ENCODE assay signal across 8 cellular contexts in the genomic region with DNA sequence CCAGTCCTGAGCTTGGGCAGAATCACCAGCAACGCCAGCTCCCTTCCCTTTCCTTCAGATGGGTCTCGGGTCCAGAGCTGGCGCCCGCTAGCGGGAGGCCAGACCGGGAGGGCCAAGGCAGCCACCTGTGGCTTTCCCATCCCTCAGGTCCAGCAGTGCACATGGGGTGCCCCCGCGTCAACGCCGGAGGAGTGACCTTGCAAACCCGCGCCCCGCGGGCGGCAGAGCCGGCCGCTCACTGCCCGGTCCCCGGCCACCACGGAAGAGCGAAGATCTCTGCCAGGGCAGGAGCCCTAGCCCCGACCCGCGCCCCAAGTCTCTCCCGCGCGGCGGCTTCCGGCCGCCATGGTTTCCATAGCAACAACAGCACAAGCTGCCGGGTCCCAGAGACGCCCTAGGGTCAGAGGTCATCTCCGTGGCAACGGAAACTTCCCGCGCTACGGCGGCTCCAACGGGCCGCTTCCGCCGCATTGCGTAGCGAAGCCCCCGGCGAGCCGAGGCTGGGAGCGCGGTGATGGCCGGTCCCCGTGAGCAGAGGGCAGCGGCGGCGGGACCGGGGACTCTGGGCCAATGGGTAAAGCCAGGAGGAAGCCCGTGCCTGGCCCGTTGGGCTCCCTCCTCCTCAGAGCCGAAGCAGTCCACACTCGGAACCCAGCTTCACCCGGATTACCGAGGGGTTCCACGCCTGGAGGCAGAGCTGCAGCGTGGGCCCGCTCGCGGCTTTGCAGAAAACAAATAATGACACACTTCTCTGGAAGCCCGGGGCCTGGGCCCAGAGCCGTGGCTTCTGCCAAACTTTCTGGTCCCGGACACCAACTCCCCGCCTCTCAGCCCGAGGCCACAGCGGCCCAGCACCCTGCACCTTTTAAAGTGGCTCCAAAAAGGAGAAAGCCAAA. TPM values are rescaled to one million over a fixed set of nuclear protein-coding genes. Genes with fewer than 3 reads are reported as not detected.
A peak's percentile ranks its signal among the peaks of the same experiment; 100 is the strongest.
DNase-seq lines count a peak whose midpoint lies in the region; ATAC-seq and TF ChIP-seq lines count a peak whose summit lies in the region.

No MANE protein-coding gene starts in this region.

- peaks cover 26% of the 10 kb centered on the region for H3K4me1 Mint-ChIP-seq in activated T-helper 2 cell treated with anti-CD3 and anti-CD28 coated beads, Interferon-gamma antibody, Interleukin-2, Interleukin-4, amounts not matched to agents 10 μg/mL and 5 μg/mL and 100 μg/mL, durations not matched to agents 14 hours and 24 hours and 36 hours (ENCODE audit: low read depth)
- H3K4me1 Mint-ChIP-seq in natural killer cell = peaks cover 10 to 25% of the 10 kb centered on the region in 2 donors
- H3K4me1 Mint-ChIP-seq in stimulated activated naive B cell treated with anti-CD40 and anti-IgM and Interleukin-4, amounts not matched to agents 10 μg/mL and 1 μg/mL and 100 μg/mL, for 72 hours = peaks cover 5 to 12% of the 10 kb centered on the region in 2 donors

- no peak for TF ChIP-seq CTCF in natural killer cell (IDR thresholded peaks at IDR 0.05)

- peak overlapping the region; percentile 86 for H3K4me3 Mint-ChIP-seq in activated T-helper 2 cell treated with anti-CD3 and anti-CD28 coated beads, Interferon-gamma antibody, Interleukin-2, Interleukin-4, amounts not matched to agents 10 μg/mL and 5 μg/mL and 100 μg/mL, durations not matched to agents 14 hours and 24 hours and 36 hours (ENCODE audit: low read depth)
- H3K4me3 Mint-ChIP-seq in natural killer cell = peak overlapping the region; percentile 92
- H3K4me3 Mint-ChIP-seq in stimulated activated naive B cell treated with anti-CD40 and anti-IgM and Interleukin-4, amounts not matched to agents 10 μg/mL and 1 μg/mL and 100 μg/mL, for 72 hours = peak overlapping the region; percentile 85 to 92

- no peaks in the 10 kb centered on the region for H3K36me3 Mint-ChIP-seq in activated T-helper 2 cell treated with anti-CD3 and anti-CD28 coated beads, Interferon-gamma antibody, Interleukin-2, Interleukin-4, amounts not matched to agents 10 μg/mL and 5 μg/mL and 100 μg/mL, durations not matched to agents 14 hours and 24 hours and 36 hours (ENCODE audit: low read depth)
- no peaks in the 10 kb centered on the region for H3K36me3 Mint-ChIP-seq in natural killer cell
- H3K36me3 Mint-ChIP-seq in stimulated activated naive B cell treated with anti-CD40 and anti-IgM and Interleukin-4, amounts not matched to agents 10 μg/mL and 1 μg/mL and 100 μg/mL, for 72 hours = no peaks in the 10 kb centered on the region

- peak; percentile 98 for ATAC-seq in GM19395 (IDR thresholded peaks at IDR 0.05; ENCODE audit: unreplicated experiment)
- ATAC-seq in HG03565 (IDR thresholded peaks at IDR 0.05; ENCODE audit: unreplicated experiment) = peak; percentile 93
- ATAC-seq in natural killer cell = peak; percentile 88 to 93 (median 88)
- peak; percentile 94 for ATAC-seq in stimulated activated naive B cell treated with anti-CD40 and anti-IgM and Interleukin-4, amounts not matched to agents 10 μg/mL and 1 μg/mL and 100 μg/mL, for 72 hours (replicated peaks)

- H3K27ac Mint-ChIP-seq in activated T-helper 2 cell treated with anti-CD3 and anti-CD28 coated beads, Interferon-gamma antibody, Interleukin-2, Interleukin-4, amounts not matched to agents 10 μg/mL and 5 μg/mL and 100 μg/mL, durations not matched to agents 14 hours and 24 hours and 36 hours = peak overlapping the region; percentile 84
- peak overlapping the region; percentile 65 to 89 for H3K27ac Mint-ChIP-seq in natural killer cell
- H3K27ac Mint-ChIP-seq in stimulated activated naive B cell treated with anti-CD40 and anti-IgM and Interleukin-4, amounts not matched to agents 10 μg/mL and 1 μg/mL and 100 μg/mL, for 72 hours = peak overlapping the region; percentile 95

- DNase-seq in C1 segment of cervical spinal cord (lab: John Stamatoyannopoulos, UW) = peak; percentile 34 to 91 (median 83)
- DNase-seq in NOMO-1 treated with DMSO at 0.1 percent for 48 hours (lab: John Stamatoyannopoulos, UW; ENCODE audit: unreplicated experiment) = peak; percentile 67
- peak; percentile 94 for DNase-seq in activated T-helper 2 cell treated with anti-CD3 and anti-CD28 coated beads, Interferon-gamma antibody, Interleukin-2, Interleukin-4, amounts not matched to agents 10 μg/mL and 5 μg/mL and 100 μg/mL, durations not matched to agents 14 hours and 24 hours and 36 hours (ENCODE audit: low spot score)
- peak; percentile 87 for DNase-seq in fibroblast of the conjunctiva (ENCODE audit: low read depth)
- DNase-seq in natural killer cell = peak; percentile 91
- DNase-seq in stimulated activated naive B cell treated with anti-CD40 and anti-IgM and Interleukin-4, amounts not matched to agents 10 μg/mL and 1 μg/mL and 100 μg/mL, for 72 hours = peak; percentile 94

- no peaks in the 10 kb centered on the region for H3K9me3 Mint-ChIP-seq in activated T-helper 2 cell treated with anti-CD3 and anti-CD28 coated beads, Interferon-gamma antibody, Interleukin-2, Interleukin-4, amounts not matched to agents 10 μg/mL and 5 μg/mL and 100 μg/mL, durations not matched to agents 14 hours and 24 hours and 36 hours
- H3K9me3 Mint-ChIP-seq in natural killer cell = no peaks in the 10 kb centered on the region
- H3K9me3 Mint-ChIP-seq in stimulated activated naive B cell treated with anti-CD40 and anti-IgM and Interleukin-4, amounts not matched to agents 10 μg/mL and 1 μg/mL and 100 μg/mL, for 72 hours = no peaks in the 10 kb centered on the region

- intact Hi-C loops in activated T-helper 2 cell treated with anti-CD3 and anti-CD28 coated beads, Interferon-gamma antibody, Interleukin-2, Interleukin-4, amounts not matched to agents 10 μg/mL and 5 μg/mL and 100 μg/mL, durations not matched to agents 14 hours and 24 hours and 36 hours (cut with micrococcal nuclease) = loop anchor here (1.0 to 5.0 kb wide), 6 partner anchors 8 to 767 kb away; a partner anchor contains a TSS
- intact Hi-C loops in natural killer cell (cut with micrococcal nuclease) = loop anchor here (10.0 kb wide), 1 partner anchor 200 kb away; a partner anchor contains a TSS

- peaks cover 17% of the 10 kb centered on the region for H3K27me3 Mint-ChIP-seq in activated T-helper 2 cell treated with anti-CD3 and anti-CD28 coated beads, Interferon-gamma antibody, Interleukin-2, Interleukin-4, amounts not matched to agents 10 μg/mL and 5 μg/mL and 100 μg/mL, durations not matched to agents 14 hours and 24 hours and 36 hours (ENCODE audit: low read depth)
- peaks cover 14 to 37% of the 10 kb centered on the region in 2 donors for H3K27me3 Mint-ChIP-seq in natural killer cell (ENCODE audit: low read depth in 2 of 2)
- H3K27me3 Mint-ChIP-seq in stimulated activated naive B cell treated with anti-CD40 and anti-IgM and Interleukin-4, amounts not matched to agents 10 μg/mL and 1 μg/mL and 100 μg/mL, for 72 hours = peaks cover 10 to 25% of the 10 kb centered on the region in 2 donors

RNA-seq across cellular contexts. Expression of a gene that starts 7.4 kb away (rescaled TPM):
- not detected in 2 replicates for total RNA-seq in activated T-helper 2 cell treated with anti-CD3 and anti-CD28 coated beads, Interferon-gamma antibody, Interleukin-2, Interleukin-4, amounts not matched to agents 10 μg/mL and 5 μg/mL and 100 μg/mL, durations not matched to agents 14 hours and 24 hours and 36 hours
- not detected for total RNA-seq in natural killer cell

Comparison
In these comparisons a context has a peak if more than half of its experiments do, and no peak if none do; other contexts are left out.
1. Peak in every context shown above with its lines: DNase-seq and ATAC-seq.